ENCODE assay signal across 1 cellular context in the genomic region with DNA sequence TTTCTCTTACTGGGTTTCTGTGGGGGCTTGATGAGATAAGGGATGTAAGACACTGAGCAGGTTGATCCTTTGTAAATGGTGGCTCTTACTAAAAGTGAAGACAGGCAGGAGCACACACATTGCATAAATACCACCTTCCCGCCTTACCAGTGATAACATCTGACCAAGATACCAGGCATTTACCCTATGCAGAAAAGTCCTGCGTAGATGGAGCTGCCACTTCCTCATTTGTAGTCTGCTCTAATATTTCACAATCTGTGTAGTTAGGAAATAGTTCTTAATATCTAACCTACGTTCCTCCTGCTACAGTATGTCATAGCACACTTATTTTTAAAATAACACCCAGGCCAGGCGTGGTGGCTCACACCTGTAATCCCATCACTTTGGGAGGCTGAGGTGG.
A peak's percentile ranks its signal among the peaks of the same experiment; 100 is the strongest.
TF ChIP-seq lines count a peak whose summit lies in the region.

No MANE protein-coding gene starts in this region.

TF ChIP-seq in IMR-90, 13 proteins besides CTCF, POLR2A, EP300 and RAD21:
- no peak for TF ChIP-seq FOS (IDR thresholded peaks at IDR 0.05; ENCODE audit: low read depth, low read length)
- no peak for TF ChIP-seq CHD1 (IDR thresholded peaks at IDR 0.05; ENCODE audit: low read depth, low read length)
- TF ChIP-seq, protein P1, sequence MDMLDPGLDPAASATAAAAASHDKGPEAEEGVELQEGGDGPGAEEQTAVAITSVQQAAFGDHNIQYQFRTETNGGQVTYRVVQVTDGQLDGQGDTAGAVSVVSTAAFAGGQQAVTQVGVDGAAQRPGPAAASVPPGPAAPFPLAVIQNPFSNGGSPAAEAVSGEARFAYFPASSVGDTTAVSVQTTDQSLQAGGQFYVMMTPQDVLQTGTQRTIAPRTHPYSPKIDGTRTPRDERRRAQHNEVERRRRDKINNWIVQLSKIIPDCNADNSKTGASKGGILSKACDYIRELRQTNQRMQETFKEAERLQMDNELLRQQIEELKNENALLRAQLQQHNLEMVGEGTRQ (IDR thresholded peaks at IDR 0.05; ENCODE audit: low read depth, low read length): no peak
- TF ChIP-seq, protein P2, sequence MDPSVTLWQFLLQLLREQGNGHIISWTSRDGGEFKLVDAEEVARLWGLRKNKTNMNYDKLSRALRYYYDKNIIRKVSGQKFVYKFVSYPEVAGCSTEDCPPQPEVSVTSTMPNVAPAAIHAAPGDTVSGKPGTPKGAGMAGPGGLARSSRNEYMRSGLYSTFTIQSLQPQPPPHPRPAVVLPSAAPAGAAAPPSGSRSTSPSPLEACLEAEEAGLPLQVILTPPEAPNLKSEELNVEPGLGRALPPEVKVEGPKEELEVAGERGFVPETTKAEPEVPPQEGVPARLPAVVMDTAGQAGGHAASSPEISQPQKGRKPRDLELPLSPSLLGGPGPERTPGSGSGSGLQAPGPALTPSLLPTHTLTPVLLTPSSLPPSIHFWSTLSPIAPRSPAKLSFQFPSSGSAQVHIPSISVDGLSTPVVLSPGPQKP (IDR thresholded peaks at IDR 0.05; ENCODE audit: borderline replicate concordance, low read depth, low read length): no peak
- no peak for TF ChIP-seq RFX5 (IDR thresholded peaks at IDR 0.05; ENCODE audit: low read depth, low read length)
- no peak for TF ChIP-seq NFE2L2 (IDR thresholded peaks at IDR 0.05; ENCODE audit: low read depth, low read length)
- TF ChIP-seq CEBPB (IDR thresholded peaks at IDR 0.05; ENCODE audit: low read depth, low read length): peak; percentile 37; the same call in 1 of the 2 replicates
- no peak for TF ChIP-seq MXI1 (IDR thresholded peaks at IDR 0.05; ENCODE audit: borderline replicate concordance, low read depth, low read length)
- no peak for TF ChIP-seq MAZ (IDR thresholded peaks at IDR 0.05; ENCODE audit: borderline replicate concordance, low read depth, low read length)
